In the genomic region with DNA sequence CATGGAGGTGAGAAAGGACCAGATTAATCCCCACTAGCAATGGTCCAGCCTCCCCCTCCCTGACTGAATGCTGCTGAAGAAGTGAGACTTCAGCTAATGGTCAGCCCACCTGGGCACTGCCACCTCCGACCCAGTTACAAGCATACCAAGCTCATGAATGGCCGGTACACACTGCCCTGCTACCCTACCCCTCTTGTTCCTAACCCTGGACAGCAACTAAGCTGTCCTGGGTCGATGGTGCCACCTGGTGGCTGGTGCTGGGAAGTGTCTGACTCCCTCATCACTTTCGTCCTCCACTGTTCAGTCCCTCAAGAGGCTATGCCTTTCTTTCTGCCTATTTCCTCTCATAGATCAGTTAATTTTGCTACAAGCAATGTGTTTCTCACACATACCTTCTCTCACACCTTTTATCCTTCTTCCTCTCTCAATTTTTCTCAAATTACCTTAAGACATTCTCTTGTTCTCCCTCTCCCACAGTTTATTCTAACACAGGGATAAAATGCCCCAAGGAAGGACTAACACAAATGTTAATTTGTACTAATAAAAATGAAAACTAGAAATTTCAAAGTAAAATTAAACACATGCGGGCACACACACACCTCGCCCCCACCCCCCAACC, we compare ENCODE assay signal across 9 cellular contexts. TPM values are rescaled to one million over a fixed set of nuclear protein-coding genes. Genes with fewer than 3 reads are reported as not detected.
DNase-seq lines count a peak whose midpoint lies in the region; ATAC-seq, FAIRE-seq and TF ChIP-seq lines count a peak whose summit lies in the region.
"Had no signal": no experiment of that assay in that cellular context is flagged by ENCODE, and none has a peak within 500 bp of the region (broad histone marks: within the 10 kb centered on the region; RNA-seq: fewer than 3 reads in every experiment).

No MANE protein-coding gene starts in this region.

- peaks cover 39% of the 10 kb centered on the region for H3K27me3 Mint-ChIP-seq in HFFc6 (ENCODE audit: insufficient read depth)
- H3K27me3 Mint-ChIP-seq in activated CD4-positive, alpha-beta memory T cell treated with anti-CD3 and anti-CD28 coated beads, Interleukin-2, amount 10 ng/mL, durations not matched to agents 7 days and 5 days, result peaks cover 51% of the 10 kb centered on the region

- ATAC-seq in left lobe of liver (peak; percentile 36), GM19324 (IDR thresholded peaks at IDR 0.05; ENCODE audit: low FRiP score, unreplicated experiment) (no peak), HG03378 (IDR thresholded peaks at IDR 0.05; ENCODE audit: unreplicated experiment) (no peak), HG02588 (IDR thresholded peaks at IDR 0.05; ENCODE audit: unreplicated experiment) (no peak)
- ATAC-seq: naive thymus-derived CD4-positive, alpha-beta T cell had no signal

- TF ChIP-seq CTCF in D721Med (IDR thresholded peaks at IDR 0.05; ENCODE audit: insufficient read depth, missing control alignments) (peak; percentile 56), HFFc6 (IDR thresholded peaks at IDR 0.05) (peak; percentile 84)

- POLR2A ChIA-PET in activated CD4-positive, alpha-beta memory T cell treated with anti-CD3 and anti-CD28 coated beads, Interleukin-2, amount 10 ng/mL, durations not matched to agents 7 days and 5 days (lab: Charles Lee), result no interaction called here

- DNase-seq in D721Med (ENCODE audit: insufficient read length, low spot score) (peak; percentile 86), HFFc6 (no peak), left lobe of liver (ENCODE audit: low spot score) (no peak)
- peak; percentile 62 for DNase-seq in activated CD4-positive, alpha-beta memory T cell treated with anti-CD3 and anti-CD28 coated beads, Interleukin-2, amount 10 ng/mL, durations not matched to agents 7 days and 5 days
- DNase-seq in stimulated activated naive CD4-positive, alpha-beta T cell (lab: John Stamatoyannopoulos, UW), result no peak

- no peak overlapping the region for H3K27ac Mint-ChIP-seq in HFFc6
- no peak overlapping the region for H3K27ac Mint-ChIP-seq in activated CD4-positive, alpha-beta memory T cell treated with anti-CD3 and anti-CD28 coated beads, Interleukin-2, amount 10 ng/mL, durations not matched to agents 7 days and 5 days
- H3K27ac Mint-ChIP-seq: naive thymus-derived CD4-positive, alpha-beta T cell had no signal

- peaks cover 14% of the 10 kb centered on the region for H3K4me1 Mint-ChIP-seq in HFFc6 (ENCODE audit: low read depth)
- H3K4me1 Mint-ChIP-seq in activated CD4-positive, alpha-beta memory T cell treated with anti-CD3 and anti-CD28 coated beads, Interleukin-2, amount 10 ng/mL, durations not matched to agents 7 days and 5 days, result peaks cover 11% of the 10 kb centered on the region

- H3K4me3 Mint-ChIP-seq in HFFc6, result no peak overlapping the region
- no peak overlapping the region for H3K4me3 Mint-ChIP-seq in activated CD4-positive, alpha-beta memory T cell treated with anti-CD3 and anti-CD28 coated beads, Interleukin-2, amount 10 ng/mL, durations not matched to agents 7 days and 5 days
- H3K4me3 Mint-ChIP-seq: naive thymus-derived CD4-positive, alpha-beta T cell had no signal

- H3K9me3 Mint-ChIP-seq in HFFc6, result peaks cover 21% of the 10 kb centered on the region
- peaks cover 17% of the 10 kb centered on the region for H3K9me3 Mint-ChIP-seq in activated CD4-positive, alpha-beta memory T cell treated with anti-CD3 and anti-CD28 coated beads, Interleukin-2, amount 10 ng/mL, durations not matched to agents 7 days and 5 days

- FAIRE-seq in D721Med (lab: Jason Lieb, UNC), result no peak

- CTCF ChIA-PET in activated CD4-positive, alpha-beta memory T cell treated with anti-CD3 and anti-CD28 coated beads, Interleukin-2, amount 10 ng/mL, durations not matched to agents 7 days and 5 days (lab: Charles Lee), result interaction anchor here (0.8 to 6.2 kb wide), 7 partner anchors 8 to 419 kb away, joined by 3 to 67 read pairs (median 3); no protein-coding TSS in a partner anchor

- peaks cover 20% of the 10 kb centered on the region for H3K36me3 Mint-ChIP-seq in HFFc6 (ENCODE audit: low read depth)
- H3K36me3 Mint-ChIP-seq in activated CD4-positive, alpha-beta memory T cell treated with anti-CD3 and anti-CD28 coated beads, Interleukin-2, amount 10 ng/mL, durations not matched to agents 7 days and 5 days (ENCODE audit: low read depth), result peaks cover 16% of the 10 kb centered on the region

RNA-seq across cellular contexts. Expression of gene PAX5, which starts 42.4 kb away (rescaled TPM):
- not detected for total RNA-seq in HFFc6 (2021; fragmentation: NEBNext Ultra II Directional; extraction: Animal tissue kit (Norgen Biotek cat#: 25700))
- total RNA-seq in activated CD4-positive, alpha-beta memory T cell treated with anti-CD3 and anti-CD28 coated beads, Interleukin-2, amount 10 ng/mL, durations not matched to agents 7 days and 5 days, result under 1 TPM; 0.05 to 0.15 TPM
- total RNA-seq in left lobe of liver, result 0.05 TPM

Comparison
In these comparisons a context has a peak if more than half of its experiments do, and no peak if none do; other contexts are left out.
1. DNase-seq: peak in D721Med (single experiment) and activated CD4-positive, alpha-beta memory T cell treated with anti-CD3 and anti-CD28 coated beads, Interleukin-2, amount 10 ng/mL, durations not matched to agents 7 days and 5 days (single experiment); none in HFFc6 (single experiment), left lobe of liver (single experiment) and stimulated activated naive CD4-positive, alpha-beta T cell (0 of 6).